ENCODE assay signal across 10 cellular contexts in genomic region chr13:38340624-38341023, GRCh38.
"Had no signal": no experiment of that assay in that cellular context is flagged by ENCODE, and none has a peak within 500 bp of the region (broad histone marks: within the 10 kb centered on the region; RNA-seq: fewer than 3 reads in every experiment).

No MANE protein-coding gene starts in this region.

- H3K36me3 ChIP-seq: HAP-1 had no signal

- DNase-seq: GM23248, H7, HFFc6, IMR-90, Karpas-422, KBM-7 had no signal

- H3K4me3 ChIP-seq: GM23248, HAP-1 had no signal

- ATAC-seq: HCT116 had no signal

- H3K27ac Mint-ChIP-seq: HFFc6 had no signal

- H3K9ac ChIP-seq: GM23248, KMS-11 had no signal

- FAIRE-seq: HTR-8/SVneo had no signal

- H3K4me2 ChIP-seq: KMS-11 had no signal

- H3K9me3 ChIP-seq: HAP-1 had no signal

- H3K4me3 Mint-ChIP-seq: HFFc6 had no signal

- H3K27ac ChIP-seq: GM23248, KMS-11 had no signal

- H2AFZ ChIP-seq: GM23248 had no signal

- H3K9me3 Mint-ChIP-seq: HFFc6 had no signal
